8 cellular contexts compared by ENCODE assay signal in the genomic region with DNA sequence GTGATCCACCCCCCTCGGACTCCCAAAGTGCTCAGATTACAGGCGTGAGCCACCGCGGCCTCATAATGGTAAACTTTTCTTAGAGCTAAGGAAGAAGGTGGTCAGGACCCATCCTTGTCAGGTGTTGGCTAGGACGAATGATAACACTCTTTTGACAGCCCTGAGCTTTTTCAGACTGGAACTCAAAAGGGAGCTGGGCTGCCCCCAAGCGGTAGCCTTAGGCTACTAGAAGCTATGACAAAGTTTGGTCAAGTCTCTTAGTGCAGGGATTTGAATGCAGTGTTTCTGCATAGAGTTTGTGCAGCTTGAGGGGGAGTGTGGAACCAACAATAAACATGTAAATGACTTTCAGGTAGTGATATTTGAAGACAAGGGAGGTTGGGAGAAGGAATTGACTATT. TPM values are rescaled to one million over a fixed set of nuclear protein-coding genes. Genes with fewer than 3 reads are reported as not detected.
DNase-seq lines count a peak whose midpoint lies in the region; ATAC-seq and TF ChIP-seq lines count a peak whose summit lies in the region.

No MANE protein-coding gene starts in this region.

- peak; percentile 27 for DNase-seq in DMS53 treated with DMSO at 0.1 percent for 48 hours (lab: John Stamatoyannopoulos, UW; ENCODE audit: unreplicated experiment)
- DNase-seq in HuH-7 (ENCODE audit: low spot score) = peak; percentile 47
- peak; percentile 17 for DNase-seq in SKM-1 (lab: John Stamatoyannopoulos, UW; ENCODE audit: unreplicated experiment)
- DNase-seq in brain microvascular endothelial cell = peak; percentile 38
- peak; percentile 32 for DNase-seq in lung (ENCODE audit: low spot score)

- ATAC-seq in lung (ENCODE audit: insufficient read depth, low FRiP score) (no peak), GM18873 (IDR thresholded peaks at IDR 0.05; ENCODE audit: low FRiP score, unreplicated experiment) (no peak), HG02610 (IDR thresholded peaks at IDR 0.05; ENCODE audit: unreplicated experiment) (no peak), GM21786 (IDR thresholded peaks at IDR 0.05; ENCODE audit: unreplicated experiment) (no peak)

- peaks cover 0 to 2% of the 10 kb centered on the region in 2 donors for H3K9me3 ChIP-seq in lung (ENCODE audit: control insufficient read depth in 2 of 2, insufficient read depth in 1 of 2, low read length in 1 of 2)

- WGBS in lung, 2 donors = 15 to 21% methylated on average over 6 of the region's 6 CpGs

- peaks cover 0 to 4% of the 10 kb centered on the region in 2 donors for H3K4me1 ChIP-seq in lung (ENCODE audit: control insufficient read depth in 2 of 2, insufficient read depth in 2 of 2, low read length in 2 of 2)

- H3K27me3 ChIP-seq in brain microvascular endothelial cell (replicated peaks) (no peaks in the 10 kb centered on the region), lung (ENCODE audit: control insufficient read depth, insufficient read depth) (no peaks in the 10 kb centered on the region)

- H3K4me3 ChIP-seq in brain microvascular endothelial cell (ENCODE audit: low read depth, low read length) (no peak overlapping the region), lung (no peak overlapping the region)

- no peaks in the 10 kb centered on the region for H3K36me3 ChIP-seq in brain microvascular endothelial cell (replicated peaks)
- H3K36me3 ChIP-seq in lung (ENCODE audit: control insufficient read depth in 2 of 2, insufficient read depth in 2 of 2, low read length in 2 of 2) = no peaks in the 10 kb centered on the region

- TF ChIP-seq CTCF in brain microvascular endothelial cell (IDR thresholded peaks at IDR 0.05; ENCODE audit: low read depth, low read length, missing control alignments) (peak; percentile 80), lung (IDR thresholded peaks at IDR 0.05; ENCODE audit: control extremely low read depth, extremely low read depth) (peak; percentile 14)

- no peak overlapping the region for H3K27ac ChIP-seq in brain microvascular endothelial cell
- no peak overlapping the region for H3K27ac ChIP-seq in lung (ENCODE audit: low read depth in 1 of 2, low read length in 1 of 2)

- in situ Hi-C loops in brain microvascular endothelial cell (cut with HindIII; ENCODE audit: low pct_ligation_motif_present, low sequenced_read_pairs) = no loop called here

RNA-seq across cellular contexts. Expression of gene HSD17B10, which starts 11.8 kb away (rescaled TPM):
- total RNA-seq in lung = 100 to 1,000 TPM in 1 of 2 donors, 10 to 100 TPM in 1; 28.0 to 107 TPM
- polyA plus RNA-seq in lung = 100 to 1,000 TPM in 1 of 2 donors, 10 to 100 TPM in 1; 80.2 to 118 TPM

RNA-seq across cellular contexts. Expression of gene RIBC1, which starts 23.3 kb away (rescaled TPM):
- total RNA-seq in lung = 10 to 100 TPM; 10.9 to 12.7 TPM
- polyA plus RNA-seq in lung = 1 to 10 TPM; 6.0 to 8.6 TPM

RNA-seq across cellular contexts. Expression of gene SMC1A, which starts 23.5 kb away (rescaled TPM):
- total RNA-seq in lung = 10 to 100 TPM; 27.8 to 56.2 TPM
- 10 to 100 TPM; 11.2 to 17.1 TPM for polyA plus RNA-seq in lung
